In genomic region chr17:76092526-76093413, GRCh38 we compare ENCODE assay signal across 18 cellular contexts. TPM values are rescaled to one million over a fixed set of nuclear protein-coding genes. Genes with fewer than 3 reads are reported as not detected.
DNase-seq lines count a peak whose midpoint lies in the region; ATAC-seq, FAIRE-seq and TF ChIP-seq lines count a peak whose summit lies in the region.
"Had no signal": no experiment of that assay in that cellular context is flagged by ENCODE, and none has a peak within 500 bp of the region (broad histone marks: within the 10 kb centered on the region; RNA-seq: fewer than 3 reads in every experiment).

No MANE protein-coding gene starts in this region.

- intact Hi-C loops in CD4-positive, alpha-beta T cell (cut with DNase I, micrococcal nuclease) = no loop called here
- intact Hi-C loops in GM12878 (cut with micrococcal nuclease; ENCODE audit: unreplicated experiment) (no loop called here), spleen (cut with DNase I; ENCODE audit: low total_unique reads) (no loop called here), psoas muscle (cut with DNase I) (no loop called here)

- no peak overlapping the region for H3K9ac ChIP-seq in GM12878 (ENCODE audit: control insufficient read depth, insufficient read depth, low read length)
- H3K9ac ChIP-seq: KMS-11 had no signal

- SMC1A ChIA-PET in GM12878 (lab: Charles Lee; ENCODE audit: uncharacterized antibody, unreplicated experiment) = no interaction called here

- H3K36me3 Mint-ChIP-seq in CD4-positive, alpha-beta T cell (ENCODE audit: low read depth) = peaks cover 86% of the 10 kb centered on the region

- CTCF ChIA-PET in CD4-positive, alpha-beta T cell (lab: Charles Lee) = interaction anchor here (1.2 kb wide), 1 partner anchor 28 kb away, joined by 3 read pairs; no protein-coding TSS in a partner anchor
- CTCF ChIA-PET in GM12878 (lab: Yijun Ruan, JAX) = no interaction called here

- H3K27ac ChIP-seq in CD4-positive, alpha-beta T cell (ENCODE audit: low read depth, low read length) = no peak overlapping the region
- H3K27ac ChIP-seq in GM12878 (ENCODE audit: control insufficient read depth, insufficient read depth) = no peak overlapping the region
- H3K27ac ChIP-seq in spleen = no peak overlapping the region
- no peak overlapping the region for H3K27ac ChIP-seq in psoas muscle
- H3K27ac ChIP-seq: KMS-11, Peyer's patch had no signal

- no peak overlapping the region for H3K4me3 ChIP-seq in GM12878
- H3K4me3 ChIP-seq in spleen = no peak overlapping the region
- H3K4me3 ChIP-seq in psoas muscle = no peak overlapping the region
- H3K4me3 ChIP-seq: Peyer's patch had no signal

- no peaks in the 10 kb centered on the region for H3K9me3 Mint-ChIP-seq in CD4-positive, alpha-beta T cell
- H3K9me3 Mint-ChIP-seq: CD14-positive monocyte had no signal

- RAD21 ChIA-PET in GM12878 (lab: Charles Lee; ENCODE audit: unreplicated experiment) = no interaction called here

- H3K4me2 ChIP-seq in GM12878 (ENCODE audit: control insufficient read depth, insufficient read depth) = no peak overlapping the region
- H3K4me2 ChIP-seq: KMS-11 had no signal

- no peaks in the 10 kb centered on the region for H3K79me2 ChIP-seq in GM12878 (ENCODE audit: control insufficient read depth, insufficient read depth, low read length)

- DNase-seq in CD4-positive, alpha-beta T cell = no peak
- peak; percentile 0 for DNase-seq in GM19238 (ENCODE audit: insufficient read length, low spot score)
- DNase-seq in GM12878 (ENCODE audit: low read depth, low spot score) = no peak
- DNase-seq in spleen = peak; percentile 18
- no peak for DNase-seq in psoas muscle
- DNase-seq in T1000 (lab: John Stamatoyannopoulos, UW) = no peak
- no peak for DNase-seq in foreskin melanocyte
- DNase-seq: GF-D8, MM.1S, NCI-H1105, NCI-H1694 treated with DMSO at 0.1 percent for 48 hours, NCI-H446, NCI-H774, Peyer's patch, SHP77 had no signal

- H3K4me1 ChIP-seq in GM12878 (ENCODE audit: control insufficient read depth, insufficient read depth, low read length) = no peaks in the 10 kb centered on the region
- H3K4me1 ChIP-seq in spleen = peaks cover 0 to 9% (median 0%) of the 10 kb centered on the region in 6 donors
- H3K4me1 ChIP-seq in psoas muscle = no peaks in the 10 kb centered on the region
- H3K4me1 ChIP-seq: Peyer's patch had no signal

- H3K27me3 ChIP-seq in CD4-positive, alpha-beta T cell (ENCODE audit: control insufficient read depth, insufficient read depth, low read length) = no peaks in the 10 kb centered on the region
- H3K27me3 ChIP-seq in GM12878 (replicated peaks in 1 of 2; ENCODE audit: control insufficient read depth in 2 of 2, insufficient read depth in 2 of 2, low read length in 1 of 2) (no peaks in the 10 kb centered on the region), spleen (replicated peaks in 1 of 7) (no peaks in the 10 kb centered on the region), psoas muscle (ENCODE audit: insufficient read depth in 3 of 3, low read length in 2 of 3) (no peaks in the 10 kb centered on the region)
- H3K27me3 ChIP-seq: Peyer's patch had no signal

- BruUV-seq in GM12878 (replicated peaks; lab: Mats Ljungman, UMichigan) = no TSS peak

- no peaks in the 10 kb centered on the region for H4K20me1 ChIP-seq in GM12878 (ENCODE audit: control insufficient read depth, insufficient read depth)

- ATAC-seq in CD4-positive, alpha-beta T cell (ENCODE audit: poor library complexity) = no peak
- ATAC-seq in GM12878 (no peak), psoas muscle (no peak)

- no peaks in the 10 kb centered on the region for H3K27me3 Mint-ChIP-seq in CD4-positive, alpha-beta T cell

- no peak overlapping the region for H2AFZ ChIP-seq in GM12878 (ENCODE audit: control insufficient read depth, low read depth, low read length)

- peaks cover 11 to 26% of the 10 kb centered on the region in 2 experiments; a peak in 3 of 4 replicates for H3K36me3 ChIP-seq in GM12878 (ENCODE audit: control insufficient read depth in 2 of 2, insufficient read depth in 2 of 2, low read length in 1 of 2)
- peaks cover 0 to 100% (median 95%) of the 10 kb centered on the region in 6 donors for H3K36me3 ChIP-seq in spleen
- H3K36me3 ChIP-seq in psoas muscle (ENCODE audit: insufficient read depth in 1 of 2, low read depth in 1 of 2) = peaks cover 2 to 98% of the 10 kb centered on the region in 2 donors

- no peak overlapping the region for H3K4me3 Mint-ChIP-seq in CD4-positive, alpha-beta T cell

- H3K4me1 Mint-ChIP-seq in CD4-positive, alpha-beta T cell (ENCODE audit: low read depth) = peaks cover 5% of the 10 kb centered on the region

- TF ChIP-seq RAD21 in GM12878 (IDR thresholded peaks at IDR 0.05; ENCODE audit: insufficient read depth, low read depth, low read length) = no peak

- 83% methylated on average over 20 of the region's 20 CpGs for WGBS in GM12878 (ENCODE audit: insufficient coverage, insufficient replicate concordance, low lambda C conversion rate, missing lambda C conversion rate)
- 92 to 95% (median 94%) methylated on average over 16 to 20 of the region's 20 CpGs for WGBS in spleen, 5 donors
- 89 to 92% (median 91%) methylated on average over 20 of the region's 20 CpGs for WGBS in psoas muscle, 3 donors

- POLR2A ChIA-PET in CD4-positive, alpha-beta T cell (lab: Charles Lee) = interaction anchor here (1.8 kb wide), 1 partner anchor 10 kb away, joined by 8 read pairs; the partner anchor contains the start of gene EXOC7
- POLR2A ChIA-PET in GM12878 (lab: Charles Lee) = interaction anchor here (0.6 kb wide), 1 partner anchor 17 kb away, joined by 3 read pairs; no protein-coding TSS in a partner anchor

- TF ChIP-seq POLR2A in GM12878 (IDR thresholded peaks at IDR 0.05; ENCODE audit: low read depth, low read length) (no peak), spleen (IDR thresholded peaks at IDR 0.05) (no peak)

- no peak for FAIRE-seq in GM12878 (lab: Jason Lieb, UNC)
- FAIRE-seq: H1 had no signal

- no peak for TF ChIP-seq CTCF in CD4-positive, alpha-beta T cell (IDR thresholded peaks at IDR 0.05)
- TF ChIP-seq CTCF in GM12878 (IDR thresholded peaks at IDR 0.05 in 2 of 3, conservative IDR thresholded peaks at IDR 0.05 in 1 of 3; ENCODE audit: control insufficient read depth in 2 of 3, extremely low read depth in 1 of 3, insufficient read depth in 1 of 3, low read depth in 3 of 3, low read length in 3 of 3) (no peak), spleen (IDR thresholded peaks at IDR 0.05 in 8 of 11, conservative IDR thresholded peaks at IDR 0.05 in 3 of 11) (no peak), psoas muscle (IDR thresholded peaks at IDR 0.05) (no peak)

- TF ChIP-seq EP300 in GM12878 (IDR thresholded peaks at IDR 0.05; ENCODE audit: borderline replicate concordance in 1 of 2, control insufficient read depth in 1 of 2, low read depth in 2 of 2, low read length in 2 of 2) = no peak

- in situ Hi-C loops in GM12878 (cut with MboI) = no loop called here

- peak overlapping the region; percentile 58 for H3K27ac Mint-ChIP-seq in CD4-positive, alpha-beta T cell

- H3K9me3 ChIP-seq in CD4-positive, alpha-beta T cell (ENCODE audit: control insufficient read depth, low read length) = no peaks in the 10 kb centered on the region
- H3K9me3 ChIP-seq in GM12878 (replicated peaks; ENCODE audit: control insufficient read depth, insufficient read depth, low read length) = no peaks in the 10 kb centered on the region
- no peaks in the 10 kb centered on the region for H3K9me3 ChIP-seq in spleen
- H3K9me3 ChIP-seq in psoas muscle = no peaks in the 10 kb centered on the region
- H3K9me3 ChIP-seq: Peyer's patch had no signal

RNA-seq across cellular contexts. Expression of gene EXOC7, which starts 10.8 kb away (rescaled TPM):
- total RNA-seq in CD4-positive, alpha-beta T cell = 10 to 100 TPM; 88.1 to 90.6 TPM
- 141 and 143 TPM in 2 replicates for total RNA-seq in GM12878 (2013; cell fraction: nucleolus; rRNA removed)
- total RNA-seq in GM12878 (2014; rRNA removed) (45.0 and 47.8 TPM in 2 replicates), GM12878 (2014; rRNA removed; fragmentation: Illumina TruSeq; extraction: Trizol) (32.3 and 36.3 TPM in 2 replicates), GM12878 (2021) (64.9 and 71.3 TPM in 2 replicates), spleen (100 to 1,000 TPM in 4 of 7 donors, 10 to 100 TPM in 3; 64.5 to 128 (median 104) TPM), psoas muscle (10 to 100 TPM; 56.0 to 61.0 (median 58.3) TPM)
- polyA plus RNA-seq in GM12878 (2011; ENCODE audit: low read depth) = 22.3 TPM
- polyA plus RNA-seq in GM12878 (2011; rRNA removed) (46.4 and 59.8 TPM in 2 replicates), GM12878 (2014; fragmentation: Illumina TruSeq; extraction: Trizol) (17.2 and 35.5 TPM in 2 replicates), GM12878 (2014; fragmentation: Nextera tagmentation; extraction: Ambion mirVana) (10 to 100 TPM; 18.8 to 25.5 TPM), GM12878 (2014; rRNA removed) (51.0 and 52.7 TPM in 2 replicates), GM12878 (2016; fragmentation: Nextera tagmentation; extraction: Ambion mirVana) (10 to 100 TPM; 48.6 to 59.0 TPM), spleen (10 to 100 TPM; 26.2 to 51.5 (median 35.0) TPM), psoas muscle (10 to 100 TPM; 26.3 to 51.6 (median 43.7) TPM)
- 59.3 and 75.5 TPM in 2 replicates for polyA plus RNA-seq in GM12878 (2011; cell fraction: cytosol; rRNA removed)
- polyA plus RNA-seq in GM12878 (2011; cell fraction: nucleus; rRNA removed) = 197 and 273 TPM in 2 replicates
- 35.8 and 64.1 TPM in 2 replicates for polyA plus RNA-seq in GM12878 (2012)
- 77.7 and 98.1 TPM in 2 replicates for polyA minus RNA-seq in GM12878 (2011; rRNA and poly(A)+ RNA removed)
- polyA minus RNA-seq in GM12878 (2011; cell fraction: cytosol; rRNA and poly(A)+ RNA removed) = 25.5 and 37.9 TPM in 2 replicates
- 53.9 and 91.8 TPM in 2 replicates for polyA minus RNA-seq in GM12878 (2011; cell fraction: nucleus; rRNA and poly(A)+ RNA removed)

RNA-seq across cellular contexts. Expression of gene ZACN, which starts 13.8 kb away (rescaled TPM):
- under 1 TPM; 0.69 to 0.98 TPM for total RNA-seq in CD4-positive, alpha-beta T cell
- not detected in 2 replicates for total RNA-seq in GM12878 (2013; cell fraction: nucleolus; rRNA removed)
- total RNA-seq in GM12878 (2014; rRNA removed) (0.06 and 0.11 TPM in 2 replicates), GM12878 (2014; rRNA removed; fragmentation: Illumina TruSeq; extraction: Trizol) (0.22 TPM in 1 of 2 replicates, not detected in the other), GM12878 (2021) (0.49 and 0.53 TPM in 2 replicates), spleen (under 1 TPM in 2 of 7 donors, not detected in 5; 0.17 to 0.27 TPM), psoas muscle (under 1 TPM in 1 of 4 donors, not detected in 3; 0.08 TPM)
- polyA plus RNA-seq in GM12878 (2011; ENCODE audit: low read depth) = 4.0 TPM
- polyA plus RNA-seq in GM12878 (2011; rRNA removed) (0.14 and 0.23 TPM in 2 replicates), GM12878 (2014; fragmentation: Illumina TruSeq; extraction: Trizol) (not detected in 2 replicates), GM12878 (2014; fragmentation: Nextera tagmentation; extraction: Ambion mirVana) (under 1 TPM in 1 of 2 experiments, not detected in 1; 0.99 TPM), GM12878 (2014; rRNA removed) (0.25 and 0.46 TPM in 2 replicates), GM12878 (2016; fragmentation: Nextera tagmentation; extraction: Ambion mirVana) (10 to 100 TPM in 1 of 2 experiments, 1 to 10 TPM in 1; 8.7 to 11.3 TPM), spleen (1 to 10 TPM; 1.0 to 1.9 (median 1.4) TPM), psoas muscle (1 to 10 TPM in 2 of 3 donors, under 1 TPM in 1; 0.98 to 1.6 (median 1.4) TPM)
- 0.19 and 0.50 TPM in 2 replicates for polyA plus RNA-seq in GM12878 (2011; cell fraction: cytosol; rRNA removed)
- 3.3 and 4.1 TPM in 2 replicates for polyA plus RNA-seq in GM12878 (2011; cell fraction: nucleus; rRNA removed)
- 7.8 and 9.3 TPM in 2 replicates for polyA plus RNA-seq in GM12878 (2012)
- 0.67 TPM in 1 of 2 replicates, not detected in the other for polyA minus RNA-seq in GM12878 (2011; rRNA and poly(A)+ RNA removed)
- polyA minus RNA-seq in GM12878 (2011; cell fraction: cytosol; rRNA and poly(A)+ RNA removed) = not detected in 2 replicates
- 0.24 TPM in 1 of 2 replicates, not detected in the other for polyA minus RNA-seq in GM12878 (2011; cell fraction: nucleus; rRNA and poly(A)+ RNA removed)
- total RNA-seq: Peyer's patch had no signal
- polyA plus RNA-seq: CD14-positive monocyte, H1 had no signal

RNA-seq across cellular contexts. Expression of gene GALR2, which starts 18.2 kb away (rescaled TPM):
- total RNA-seq in CD4-positive, alpha-beta T cell = 1 to 10 TPM in 1 of 2 experiments, under 1 TPM in 1; 0.59 to 1.0 TPM
- not detected in 2 replicates for total RNA-seq in GM12878 (2013; cell fraction: nucleolus; rRNA removed)
- total RNA-seq in GM12878 (2014; rRNA removed) (0.06 and 0.16 TPM in 2 replicates), GM12878 (2014; rRNA removed; fragmentation: Illumina TruSeq; extraction: Trizol) (not detected in 2 replicates), GM12878 (2021) (0.24 TPM in 1 of 2 replicates, not detected in the other), spleen (under 1 TPM in 3 of 7 donors, not detected in 4; 0.26 to 0.93 (median 0.51) TPM), psoas muscle (under 1 TPM in 1 of 4 donors, not detected in 3; 0.22 TPM)
- polyA plus RNA-seq in GM12878 (2011; ENCODE audit: low read depth) = not detected
- polyA plus RNA-seq in GM12878 (2011; rRNA removed) (0.22 TPM in 1 of 2 replicates, not detected in the other), GM12878 (2014; fragmentation: Illumina TruSeq; extraction: Trizol) (not detected in 2 replicates), GM12878 (2014; fragmentation: Nextera tagmentation; extraction: Ambion mirVana) (not detected), GM12878 (2014; rRNA removed) (0.20 and 0.42 TPM in 2 replicates), GM12878 (2016; fragmentation: Nextera tagmentation; extraction: Ambion mirVana) (1 to 10 TPM in 1 of 2 experiments, under 1 TPM in 1; 0.63 to 1.2 TPM), spleen (under 1 TPM in 1 of 3 donors, not detected in 2; 0.06 TPM), psoas muscle (under 1 TPM; 0.05 to 0.16 (median 0.13) TPM)
- 0.22 and 0.42 TPM in 2 replicates for polyA plus RNA-seq in GM12878 (2011; cell fraction: cytosol; rRNA removed)
- 0.37 and 0.75 TPM in 2 replicates for polyA plus RNA-seq in GM12878 (2011; cell fraction: nucleus; rRNA removed)
- 0.10 and 0.26 TPM in 2 replicates for polyA plus RNA-seq in GM12878 (2012)
- polyA minus RNA-seq in GM12878 (2011; rRNA and poly(A)+ RNA removed) = 0.15 TPM in 1 of 2 replicates, not detected in the other
- 0.94 TPM in 1 of 2 replicates, not detected in the other for polyA minus RNA-seq in GM12878 (2011; cell fraction: cytosol; rRNA and poly(A)+ RNA removed)
- polyA minus RNA-seq in GM12878 (2011; cell fraction: nucleus; rRNA and poly(A)+ RNA removed) = not detected in 2 replicates

RNA-seq across cellular contexts. Expression of gene SRP68, which starts 20.5 kb away (rescaled TPM):
- 100 to 1,000 TPM; 106 to 108 TPM for total RNA-seq in CD4-positive, alpha-beta T cell
- total RNA-seq in GM12878 (2013; cell fraction: nucleolus; rRNA removed) = 59.5 and 59.6 TPM in 2 replicates
- 27.5 and 30.2 TPM in 2 replicates for total RNA-seq in GM12878 (2014; rRNA removed)
- 24.7 and 26.6 TPM in 2 replicates for total RNA-seq in GM12878 (2014; rRNA removed; fragmentation: Illumina TruSeq; extraction: Trizol)
- 66.7 and 68.5 TPM in 2 replicates for total RNA-seq in GM12878 (2021)
- polyA plus RNA-seq in GM12878 (2011; ENCODE audit: low read depth) = 83.3 TPM
- 68.5 and 84.8 TPM in 2 replicates for polyA plus RNA-seq in GM12878 (2011; rRNA removed)
- polyA plus RNA-seq in GM12878 (2011; cell fraction: cytosol; rRNA removed) = 70.4 and 84.8 TPM in 2 replicates
- 55.2 and 59.4 TPM in 2 replicates for polyA plus RNA-seq in GM12878 (2011; cell fraction: nucleus; rRNA removed)
- polyA plus RNA-seq in GM12878 (2012) = 54.5 and 62.7 TPM in 2 replicates
- polyA plus RNA-seq in GM12878 (2014; fragmentation: Illumina TruSeq; extraction: Trizol) = 73.5 and 74.9 TPM in 2 replicates
- 10 to 100 TPM; 29.5 to 41.9 TPM for polyA plus RNA-seq in GM12878 (2014; fragmentation: Nextera tagmentation; extraction: Ambion mirVana)
- 56.9 and 58.6 TPM in 2 replicates for polyA plus RNA-seq in GM12878 (2014; rRNA removed)
- polyA plus RNA-seq in GM12878 (2016; fragmentation: Nextera tagmentation; extraction: Ambion mirVana) = 10 to 100 TPM; 87.0 to 89.7 TPM
- 71.2 and 71.4 TPM in 2 replicates for polyA minus RNA-seq in GM12878 (2011; rRNA and poly(A)+ RNA removed)
- polyA minus RNA-seq in GM12878 (2011; cell fraction: cytosol; rRNA and poly(A)+ RNA removed) = 24.7 and 34.1 TPM in 2 replicates
- polyA minus RNA-seq in GM12878 (2011; cell fraction: nucleus; rRNA and poly(A)+ RNA removed) = 22.6 and 39.7 TPM in 2 replicates
- total RNA-seq in spleen = 10 to 100 TPM; 39.4 to 62.0 (median 56.1) TPM
- polyA plus RNA-seq in spleen = 10 to 100 TPM; 24.5 to 40.9 (median 26.8) TPM
- total RNA-seq in psoas muscle = 100 to 1,000 TPM in 2 of 4 donors, 10 to 100 TPM in 2; 87.3 to 117 (median 104) TPM
- polyA plus RNA-seq in psoas muscle = 100 to 1,000 TPM in 1 of 3 donors, 10 to 100 TPM in 2; 72.4 to 141 (median 88.8) TPM

RNA-seq across cellular contexts. Expression of gene FOXJ1, which starts 48.3 kb away (rescaled TPM):
- under 1 TPM; 0.63 to 0.89 TPM for total RNA-seq in CD4-positive, alpha-beta T cell
- not detected in 2 replicates for total RNA-seq in GM12878 (2013; cell fraction: nucleolus; rRNA removed)
- not detected in 2 replicates for total RNA-seq in GM12878 (2014; rRNA removed)
- not detected in 2 replicates for total RNA-seq in GM12878 (2014; rRNA removed; fragmentation: Illumina TruSeq; extraction: Trizol)
- not detected in 2 replicates for total RNA-seq in GM12878 (2021)
- not detected for polyA plus RNA-seq in GM12878 (2011; ENCODE audit: low read depth)
- not detected in 2 replicates for polyA plus RNA-seq in GM12878 (2011; rRNA removed)
- not detected in 2 replicates for polyA plus RNA-seq in GM12878 (2011; cell fraction: cytosol; rRNA removed)
- polyA plus RNA-seq in GM12878 (2011; cell fraction: nucleus; rRNA removed) = not detected in 2 replicates
- 0.11 TPM in 1 of 2 replicates, not detected in the other for polyA plus RNA-seq in GM12878 (2012)
- not detected in 2 replicates for polyA plus RNA-seq in GM12878 (2014; fragmentation: Illumina TruSeq; extraction: Trizol)
- polyA plus RNA-seq in GM12878 (2014; fragmentation: Nextera tagmentation; extraction: Ambion mirVana) = not detected
- polyA plus RNA-seq in GM12878 (2014; rRNA removed) = not detected in 2 replicates
- not detected for polyA plus RNA-seq in GM12878 (2016; fragmentation: Nextera tagmentation; extraction: Ambion mirVana)
- polyA minus RNA-seq in GM12878 (2011; rRNA and poly(A)+ RNA removed) = not detected in 2 replicates
- polyA minus RNA-seq in GM12878 (2011; cell fraction: cytosol; rRNA and poly(A)+ RNA removed) = not detected in 2 replicates
- not detected in 2 replicates for polyA minus RNA-seq in GM12878 (2011; cell fraction: nucleus; rRNA and poly(A)+ RNA removed)
- total RNA-seq in spleen = under 1 TPM in 1 of 7 donors, not detected in 6; 0.13 TPM
- polyA plus RNA-seq in spleen = under 1 TPM in 1 of 3 donors, not detected in 2; 0.05 TPM
- under 1 TPM in 2 of 4 donors, not detected in 2; 0.11 to 0.15 TPM for total RNA-seq in psoas muscle
- under 1 TPM; 0.07 to 0.11 (median 0.09) TPM for polyA plus RNA-seq in psoas muscle
- total RNA-seq: Peyer's patch had no signal
- polyA plus RNA-seq: CD14-positive monocyte had no signal

Comparison
In these comparisons a context has a peak if more than half of its experiments do, and no peak if none do; other contexts are left out.
1. DNase-seq: peak in GM19238 (single experiment) and spleen (single experiment); none in CD4-positive, alpha-beta T cell (0 of 10), GM12878 (single experiment), psoas muscle (0 of 2), T1000 (single experiment) and foreskin melanocyte (single experiment).